14 cellular contexts compared by ENCODE assay signal in genomic region chr18:23032030-23032582, GRCh38.
DNase-seq lines count a peak whose midpoint lies in the region; FAIRE-seq and TF ChIP-seq lines count a peak whose summit lies in the region.
"Had no signal": no experiment of that assay in that cellular context is flagged by ENCODE, and none has a peak within 500 bp of the region (broad histone marks: within the 10 kb centered on the region; RNA-seq: fewer than 3 reads in every experiment).

No MANE protein-coding gene starts in this region.

- DNase-seq in GM03348 (ENCODE audit: low spot score): peak; percentile 85
- peak; percentile 63 for DNase-seq in RPMI7951 (ENCODE audit: low read depth)
- peak; percentile 97 for DNase-seq in fibroblast of gingiva (ENCODE audit: low read depth)
- DNase-seq in renal cortical epithelial cell (ENCODE audit: low read depth): peak; percentile 87
- DNase-seq in SHP77 treated with DMSO at 0.1 percent for 48 hours (lab: John Stamatoyannopoulos, UW): no peak
- DNase-seq in DMS53 (lab: John Stamatoyannopoulos, UW): no peak
- no peak for DNase-seq in GM19239 (ENCODE audit: insufficient read length, low spot score)
- no peak for DNase-seq in esophagus squamous epithelium (lab: John Stamatoyannopoulos, UW)
- DNase-seq: activated CD4-positive, alpha-beta T cell treated with anti-CD3 and anti-CD28 coated beads for 4 hours; activated effector memory CD4-positive, alpha-beta T cell treated with anti-CD3 and anti-CD28 coated beads, Interleukin-2, amount 50 U/mL, for 16 hours; dorsolateral prefrontal cortex; NCI-H446 treated with DMSO at 0.1 percent for 48 hours; stimulated activated CD4-positive, alpha-beta T cell treated with anti-CD3 and anti-CD28 coated beads, Interleukin-4, amount 100 ng/mL, for 24 hours had no signal

- H3K4me3 ChIP-seq in esophagus squamous epithelium: no peak overlapping the region
- H3K4me3 ChIP-seq: SJCRH30 had no signal

- WGBS in esophagus squamous epithelium, 2 donors: 54 to 66% methylated on average over 3 to 4 of the region's 4 CpGs

- H3K4me1 ChIP-seq in esophagus squamous epithelium: peaks cover 0 to 25% (median 5%) of the 10 kb centered on the region in 3 donors
- H3K4me1 ChIP-seq: SJCRH30 had no signal

- peak overlapping the region in 1 of 4 donors; percentile 1 for H3K27ac ChIP-seq in esophagus squamous epithelium
- H3K27ac ChIP-seq: dorsolateral prefrontal cortex, SJCRH30 had no signal

- H3K36me3 ChIP-seq in esophagus squamous epithelium: peaks cover 0 to 16% (median 0%) of the 10 kb centered on the region in 3 donors
- H3K36me3 ChIP-seq: SJCRH30 had no signal

- TF ChIP-seq CTCF in esophagus squamous epithelium (IDR thresholded peaks at IDR 0.05): no peak

- intact Hi-C loops in esophagus squamous epithelium (cut with DNase I): no loop called here

- TF ChIP-seq POLR2A in esophagus squamous epithelium (IDR thresholded peaks at IDR 0.05): no peak

- no peak for FAIRE-seq in GM19239 (lab: Jason Lieb, UNC)

- no peaks in the 10 kb centered on the region for H3K27me3 ChIP-seq in esophagus squamous epithelium
- H3K27me3 ChIP-seq: dorsolateral prefrontal cortex, SJCRH30 had no signal

- H3K9me3 ChIP-seq in esophagus squamous epithelium: no peaks in the 10 kb centered on the region
- H3K9me3 ChIP-seq: SJCRH30 had no signal

Comparison
In these comparisons a context has a peak if more than half of its experiments do, and no peak if none do; other contexts are left out.
1. DNase-seq: peak in GM03348 (single experiment), RPMI7951 (single experiment), fibroblast of gingiva (single experiment) and renal cortical epithelial cell (single experiment); none in SHP77 treated with DMSO at 0.1 percent for 48 hours (single experiment), DMS53 (single experiment), GM19239 (single experiment) and esophagus squamous epithelium (single experiment).